Comparison of ENCODE assay signal across 16 cellular contexts in genomic region chr17:73851921-73852320, GRCh38.
A peak's percentile ranks its signal among the peaks of the same experiment; 100 is the strongest.
DNase-seq lines count a peak whose midpoint lies in the region; ATAC-seq and TF ChIP-seq lines count a peak whose summit lies in the region.
"Had no signal": no experiment of that assay in that cellular context is flagged by ENCODE, and none has a peak within 500 bp of the region (broad histone marks: within the 10 kb centered on the region; RNA-seq: fewer than 3 reads in every experiment).

No MANE protein-coding gene starts in this region.

- no peak for TF ChIP-seq CTCF in Caco-2 (IDR thresholded peaks at IDR 0.05; ENCODE audit: insufficient read depth in 1 of 2, low read depth in 1 of 2, low read length in 1 of 2, severe bottlenecking in 1 of 2, unreplicated experiment in 1 of 2)

- H3K4me3 Mint-ChIP-seq in Caco-2 (ENCODE audit: unreplicated experiment) = no peak overlapping the region
- H3K4me3 Mint-ChIP-seq in naive thymus-derived CD8-positive, alpha-beta T cell = no peak overlapping the region
- H3K4me3 Mint-ChIP-seq: B cell; CD8-positive, alpha-beta T cell had no signal

- no peaks in the 10 kb centered on the region for H3K4me1 ChIP-seq in Caco-2
- no peaks in the 10 kb centered on the region for H3K4me1 ChIP-seq in mesenchymal stem cell (ENCODE audit: control insufficient read depth, insufficient read depth, low read depth, low read length)
- H3K4me1 ChIP-seq: HAP-1 had no signal

- BruUV-seq in Caco-2 (replicated peaks; lab: Mats Ljungman, UMichigan) = no TSS peak

- H3K27me3 ChIP-seq in Caco-2 (replicated peaks; ENCODE audit: control insufficient read depth, insufficient read depth, low read length) (no peaks in the 10 kb centered on the region), mesenchymal stem cell (ENCODE audit: control insufficient read depth in 1 of 2, insufficient read depth in 1 of 2, low read length in 2 of 2) (peaks cover 0 to 67% of the 10 kb centered on the region in 2 experiments)
- H3K27me3 ChIP-seq: BLaER1 had no signal

- H3K27ac Mint-ChIP-seq in Caco-2 (ENCODE audit: unreplicated experiment) = no peak overlapping the region
- H3K27ac Mint-ChIP-seq in naive thymus-derived CD8-positive, alpha-beta T cell = no peak overlapping the region
- H3K27ac Mint-ChIP-seq: B cell; CD8-positive, alpha-beta T cell had no signal

- no peak overlapping the region for H2AK5ac ChIP-seq in mesenchymal stem cell (ENCODE audit: low read length, severe bottlenecking)

- no peak overlapping the region for H2BK12ac ChIP-seq in mesenchymal stem cell (ENCODE audit: low read length in 2 of 2)

- H3K18ac ChIP-seq in mesenchymal stem cell (ENCODE audit: low read depth in 1 of 2, low read length in 2 of 2) = no peak overlapping the region

- H3K9me3 ChIP-seq in Caco-2 = peaks cover 8% of the 10 kb centered on the region; the same call in 1 of the 2 replicates
- H3K9me3 ChIP-seq in mesenchymal stem cell (ENCODE audit: control insufficient read depth, low read length) = peaks cover 19% of the 10 kb centered on the region
- H3K9me3 ChIP-seq: HAP-1 had no signal

- H3K23ac ChIP-seq in mesenchymal stem cell (ENCODE audit: low read length in 2 of 2) = no peak overlapping the region

- no peak overlapping the region for H3K9ac ChIP-seq in mesenchymal stem cell (ENCODE audit: low read length)
- H3K9ac ChIP-seq: BLaER1 had no signal

- H3K4me3 ChIP-seq in Caco-2 (ENCODE audit: low read depth, low read length) (no peak overlapping the region), mesenchymal stem cell (ENCODE audit: insufficient read depth in 1 of 2, low read depth in 1 of 2, low read length in 2 of 2) (no peak overlapping the region)
- H3K4me3 ChIP-seq: BLaER1, HAP-1 had no signal

- no peak overlapping the region for H2BK5ac ChIP-seq in mesenchymal stem cell (ENCODE audit: low read depth, low read length, poor library complexity, severe bottlenecking)

- no peak for ATAC-seq in HG03469 (IDR thresholded peaks at IDR 0.05; ENCODE audit: unreplicated experiment)
- no peak for ATAC-seq in naive thymus-derived CD8-positive, alpha-beta T cell
- ATAC-seq: CD8-positive, alpha-beta T cell had no signal

- no peak overlapping the region for H4K91ac ChIP-seq in mesenchymal stem cell (ENCODE audit: low read length)

- DNase-seq in Caco-2 (peak; percentile 40 to 49), NAMALWA (ENCODE audit: low spot score) (peak; percentile 8), mesenchymal stem cell (no peak), SKM-1 treated with dmso at 0.1 percent for 144 hours (lab: John Stamatoyannopoulos, UW; ENCODE audit: unreplicated experiment) (no peak)
- DNase-seq in naive thymus-derived CD8-positive, alpha-beta T cell = no peak
- DNase-seq: Calu3; CD4-positive, CD25-positive, alpha-beta regulatory T cell; CD8-positive, alpha-beta T cell; DMS79 treated with DMSO at 0.1 percent for 48 hours; GF-D8; GOT3 had no signal

- H2AFZ ChIP-seq in mesenchymal stem cell (ENCODE audit: low read depth, low read length) = peak overlapping the region; percentile 5

- H3K36me3 Mint-ChIP-seq in Caco-2 (ENCODE audit: insufficient read depth, unreplicated experiment) = no peaks in the 10 kb centered on the region
- peaks cover 0 to 12% (median 0%) of the 10 kb centered on the region in 3 donors for H3K36me3 Mint-ChIP-seq in naive thymus-derived CD8-positive, alpha-beta T cell
- H3K36me3 Mint-ChIP-seq: CD4-positive, CD25-positive, alpha-beta regulatory T cell; CD8-positive, alpha-beta T cell had no signal

- no peak overlapping the region for H3K4me2 ChIP-seq in mesenchymal stem cell (ENCODE audit: low read length, poor library complexity, severe bottlenecking)
- H3K4me2 ChIP-seq: BLaER1 had no signal

- H4K8ac ChIP-seq in mesenchymal stem cell (ENCODE audit: low read length) = no peak overlapping the region

- POLR2A ChIA-PET in Caco-2 (lab: Charles Lee) = no interaction called here
- POLR2A ChIA-PET in naive thymus-derived CD8-positive, alpha-beta T cell (lab: Charles Lee) = no interaction called here

- no peaks in the 10 kb centered on the region for H3K27me3 Mint-ChIP-seq in Caco-2 (ENCODE audit: insufficient read depth, unreplicated experiment)
- peaks cover 0 to 3% (median 0%) of the 10 kb centered on the region in 5 donors for H3K27me3 Mint-ChIP-seq in naive thymus-derived CD8-positive, alpha-beta T cell
- H3K27me3 Mint-ChIP-seq: CD4-positive, CD25-positive, alpha-beta regulatory T cell had no signal

- intact Hi-C loops in Caco-2 (cut with micrococcal nuclease; ENCODE audit: unreplicated experiment) = no loop called here

- H2BK120ac ChIP-seq in mesenchymal stem cell (ENCODE audit: low read depth, low read length) = no peak overlapping the region

- WGBS in mesenchymal stem cell = 72% methylated on average over 2 of the region's 2 CpGs

- CTCF ChIA-PET in Caco-2 (lab: Charles Lee) = no interaction called here

- no peak overlapping the region for H3K14ac ChIP-seq in mesenchymal stem cell (ENCODE audit: low read length in 2 of 2)

- H3K27ac ChIP-seq in mesenchymal stem cell (ENCODE audit: low read length, poor library complexity, severe bottlenecking) = no peak overlapping the region
- H3K27ac ChIP-seq: BLaER1, C4-2B had no signal

- no peaks in the 10 kb centered on the region for H3K4me1 Mint-ChIP-seq in Caco-2 (ENCODE audit: low read depth, unreplicated experiment)
- H3K4me1 Mint-ChIP-seq in naive thymus-derived CD8-positive, alpha-beta T cell = peaks cover 0 to 9% (median 8%) of the 10 kb centered on the region in 4 donors
- H3K4me1 Mint-ChIP-seq: B cell had no signal

- H3K79me1 ChIP-seq in mesenchymal stem cell (replicated peaks; ENCODE audit: low read length, poor library complexity, severe bottlenecking) = no peaks in the 10 kb centered on the region

- H3K9me3 Mint-ChIP-seq in Caco-2 (ENCODE audit: unreplicated experiment) = peaks cover 22% of the 10 kb centered on the region
- H3K9me3 Mint-ChIP-seq in naive thymus-derived CD8-positive, alpha-beta T cell = peaks cover 0 to 21% (median 4%) of the 10 kb centered on the region in 9 donors
- H3K9me3 Mint-ChIP-seq: CD8-positive, alpha-beta T cell had no signal

- no peak overlapping the region for H3K4ac ChIP-seq in mesenchymal stem cell (ENCODE audit: low read depth in 1 of 2, low read length in 2 of 2)

- no peaks in the 10 kb centered on the region for H3K36me3 ChIP-seq in Caco-2 (ENCODE audit: control insufficient read depth, insufficient read depth, low read length)
- no peaks in the 10 kb centered on the region for H3K36me3 ChIP-seq in mesenchymal stem cell (ENCODE audit: control insufficient read depth in 1 of 2, insufficient read depth in 2 of 2, low read depth in 1 of 2, low read length in 2 of 2)
- H3K36me3 ChIP-seq: BLaER1, HAP-1 had no signal

- H2BK15ac ChIP-seq in mesenchymal stem cell (ENCODE audit: low read depth, poor library complexity, severe bottlenecking) = no peak overlapping the region

Comparison
In these comparisons a context has a peak if more than half of its experiments do, and no peak if none do; other contexts are left out.
1. DNase-seq: peak in Caco-2 (2 of 2) and NAMALWA (single experiment); none in mesenchymal stem cell (single experiment), SKM-1 treated with dmso at 0.1 percent for 144 hours (single experiment) and naive thymus-derived CD8-positive, alpha-beta T cell (0 of 10).